12 cellular contexts compared by ENCODE assay signal in the genomic region with DNA sequence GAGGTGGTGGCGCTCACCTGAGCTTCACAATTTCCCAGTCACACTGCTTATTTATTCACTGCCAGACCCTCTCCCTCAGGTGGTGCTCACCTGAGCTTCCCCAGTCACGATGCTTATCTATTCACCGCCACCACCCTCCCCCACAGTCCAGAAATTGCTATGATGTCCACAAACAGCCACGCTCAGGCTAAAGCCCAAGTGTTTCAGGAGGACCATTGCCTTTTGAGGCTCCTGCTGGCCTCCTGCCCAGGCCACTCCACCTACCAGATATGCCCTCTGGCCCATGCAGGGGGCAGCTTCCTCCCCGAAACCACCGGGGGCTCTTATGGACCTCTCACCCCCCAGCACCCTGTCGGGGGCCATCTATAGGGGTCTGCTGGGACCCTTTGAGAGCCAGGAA. TPM values are rescaled to one million over a fixed set of nuclear protein-coding genes. Genes with fewer than 3 reads are reported as not detected.
DNase-seq lines count a peak whose midpoint lies in the region; ATAC-seq and TF ChIP-seq lines count a peak whose summit lies in the region.
"Had no signal": no experiment of that assay in that cellular context is flagged by ENCODE, and none has a peak within 500 bp of the region (broad histone marks: within the 10 kb centered on the region; RNA-seq: fewer than 3 reads in every experiment).

No MANE protein-coding gene starts in this region.

- H3K27ac Mint-ChIP-seq in GM23338 = peak overlapping the region; percentile 67
- H3K27ac Mint-ChIP-seq: activated naive CD4-positive, alpha-beta T cell treated with anti-CD3 and anti-CD28 coated beads, Interleukin-2, amount 10 ng/mL, durations not matched to agents 7 days and 5 days had no signal

- H2BK120ac ChIP-seq in trophoblast cell (ENCODE audit: insufficient read depth, low read length, poor library complexity) = no peak overlapping the region

- H3K18ac ChIP-seq in trophoblast cell (ENCODE audit: low read length) = peak overlapping the region; percentile 28

- H3K36me3 Mint-ChIP-seq in GM23338 (ENCODE audit: low read depth) = peaks cover 52% of the 10 kb centered on the region
- H3K36me3 Mint-ChIP-seq: natural killer cell treated with Interleukin-12 subunit alpha and Interleukin-12 subunit beta and Interleukin-15 and Interleukin-18, amount 100 ng/mL, for 72 hours had no signal

- peaks cover 37% of the 10 kb centered on the region; the same call in 1 of the 2 replicates for H3F3A ChIP-seq in GM23338 (replicated peaks; ENCODE audit: low read depth)

- WGBS in ectodermal cell, 2 experiments = 93 to 95% methylated on average over 7 of the region's 7 CpGs
- WGBS in trophoblast cell (ENCODE audit: extremely low coverage, insufficient coverage, insufficient read length) = no CpG with 5 or more reads among the region's 7 CpGs

- H3K23ac ChIP-seq in trophoblast cell (ENCODE audit: low read length) = no peak overlapping the region

- no peak overlapping the region for H2AK5ac ChIP-seq in trophoblast cell (ENCODE audit: low read length)

- H2BK5ac ChIP-seq in trophoblast cell (ENCODE audit: low read depth, low read length, poor library complexity) = peak overlapping the region; percentile 15

- H3K4ac ChIP-seq in trophoblast cell (ENCODE audit: low read depth, low read length) = no peak overlapping the region

- H3K79me2 ChIP-seq in ACC112 (ENCODE audit: control insufficient read depth, insufficient read depth, low read length, unreplicated experiment) = peaks cover 44% of the 10 kb centered on the region
- peaks cover 20% of the 10 kb centered on the region for H3K79me2 ChIP-seq in GM23338 (replicated peaks; ENCODE audit: insufficient read depth)
- H3K79me2 ChIP-seq in trophoblast cell (ENCODE audit: control insufficient read depth, insufficient read depth, low read length, poor library complexity) = peaks cover 18% of the 10 kb centered on the region

- H3K4me2 ChIP-seq in GM23338 (no peak overlapping the region), trophoblast cell (ENCODE audit: low read length) (no peak overlapping the region)

- peaks cover 38% of the 10 kb centered on the region for H3K4me1 ChIP-seq in ACC112 (ENCODE audit: control insufficient read depth, insufficient read depth, low read length, unreplicated experiment)
- peaks cover 30% of the 10 kb centered on the region for H3K4me1 ChIP-seq in GM23338 (ENCODE audit: insufficient read depth)
- peaks cover 30% of the 10 kb centered on the region for H3K4me1 ChIP-seq in ectodermal cell (ENCODE audit: control insufficient read depth, insufficient read depth, low read length)
- peaks cover 34 to 47% of the 10 kb centered on the region in 2 experiments for H3K4me1 ChIP-seq in trophoblast cell (ENCODE audit: control insufficient read depth in 1 of 2, insufficient read depth in 2 of 2, low read length in 2 of 2)

- H3K9me3 ChIP-seq in ectodermal cell (ENCODE audit: control insufficient read depth, low read length) = no peaks in the 10 kb centered on the region
- no peaks in the 10 kb centered on the region for H3K9me3 ChIP-seq in trophoblast cell (ENCODE audit: insufficient read depth, low read depth, low read length)

- H3K9me2 ChIP-seq in GM23338 (ENCODE audit: insufficient read depth) = no peaks in the 10 kb centered on the region

- H2BK12ac ChIP-seq in trophoblast cell (ENCODE audit: low read length) = no peak overlapping the region

- no peak overlapping the region for H3K9ac ChIP-seq in trophoblast cell (ENCODE audit: low read length)

- H3K9me3 Mint-ChIP-seq in GM23338 = peaks cover 2% of the 10 kb centered on the region; the same call in 1 of the 3 replicates
- H3K9me3 Mint-ChIP-seq: activated naive CD4-positive, alpha-beta T cell treated with anti-CD3 and anti-CD28 coated beads, Interleukin-2, amount 10 ng/mL, durations not matched to agents 7 days and 5 days; natural killer cell treated with Interleukin-12 subunit alpha and Interleukin-12 subunit beta and Interleukin-15 and Interleukin-18, amount 100 ng/mL, for 72 hours had no signal

- H3K36me3 ChIP-seq in ACC112 (ENCODE audit: insufficient read depth, low read length) (peaks cover 21% of the 10 kb centered on the region; the same call in 1 of the 2 replicates), GM23338 (ENCODE audit: insufficient read depth) (peaks cover 7% of the 10 kb centered on the region), ectodermal cell (ENCODE audit: control insufficient read depth, insufficient read depth, low read length) (peaks cover 41% of the 10 kb centered on the region), trophoblast cell (ENCODE audit: control insufficient read depth in 1 of 2, insufficient read depth in 2 of 2, low read length in 2 of 2) (peaks cover 74 to 77% of the 10 kb centered on the region in 2 experiments)

- DNase-seq in GM23338 (ENCODE audit: low spot score) (no peak), trophoblast cell (no peak), COR-L47 (lab: John Stamatoyannopoulos, UW) (no peak), epidermal melanocyte (ENCODE audit: insufficient read length, low spot score) (no peak)
- DNase-seq: activated CD4-positive, alpha-beta T cell treated with anti-CD3 and anti-CD28 coated beads for 1 hour; activated naive CD4-positive, alpha-beta T cell treated with anti-CD3 and anti-CD28 coated beads, Interleukin-2, amount 10 ng/mL, durations not matched to agents 7 days and 5 days; NCI-H1436 treated with DMSO at 0.1 percent for 48 hours had no signal

- no peak overlapping the region; the same call in 2 of the 3 replicates for H3K4me3 Mint-ChIP-seq in GM23338
- H3K4me3 Mint-ChIP-seq: activated naive CD4-positive, alpha-beta T cell treated with anti-CD3 and anti-CD28 coated beads, Interleukin-2, amount 10 ng/mL, durations not matched to agents 7 days and 5 days; natural killer cell treated with Interleukin-12 subunit alpha and Interleukin-12 subunit beta and Interleukin-15 and Interleukin-18, amount 100 ng/mL, for 72 hours had no signal

- no peaks in the 10 kb centered on the region for H3K27me3 ChIP-seq in ACC112 (ENCODE audit: insufficient read depth, low read length)
- H3K27me3 ChIP-seq in GM23338 (ENCODE audit: insufficient read depth) = no peaks in the 10 kb centered on the region
- H3K27me3 ChIP-seq in ectodermal cell (ENCODE audit: control insufficient read depth, insufficient read depth, low read length, poor library complexity, severe bottlenecking) = peaks cover 3% of the 10 kb centered on the region
- H3K27me3 ChIP-seq in trophoblast cell (ENCODE audit: insufficient read depth, low read length) = no peaks in the 10 kb centered on the region

- ATAC-seq in GM23338 (no peak), GM21737 (IDR thresholded peaks at IDR 0.05; ENCODE audit: unreplicated experiment) (no peak), HG03025 (IDR thresholded peaks at IDR 0.05; ENCODE audit: low FRiP score, unreplicated experiment) (no peak)
- ATAC-seq: natural killer cell treated with Interleukin-12 subunit alpha and Interleukin-12 subunit beta and Interleukin-15 and Interleukin-18, amount 100 ng/mL, for 72 hours had no signal

- no peak overlapping the region for H2AFZ ChIP-seq in ACC112 (ENCODE audit: low read length, unreplicated experiment)
- H2AFZ ChIP-seq in GM23338 = no peak overlapping the region
- no peak overlapping the region for H2AFZ ChIP-seq in trophoblast cell (ENCODE audit: insufficient read depth, low read length, poor library complexity)

- H4K12ac ChIP-seq in trophoblast cell (ENCODE audit: low read depth, low read length) = peak overlapping the region; percentile 8

- TF ChIP-seq CTCF in GM23338 (conservative IDR thresholded peaks at IDR 0.05; ENCODE audit: low read depth in 2 of 2) = no peak

- peak overlapping the region; percentile 82 for H3K27ac ChIP-seq in ACC112 (ENCODE audit: low read depth, low read length)
- H3K27ac ChIP-seq in GM23338 (ENCODE audit: low read depth) = peak overlapping the region; percentile 74
- peak overlapping the region; percentile 8 for H3K27ac ChIP-seq in ectodermal cell (ENCODE audit: insufficient read depth, low read depth, low read length, poor library complexity, severe bottlenecking)
- H3K27ac ChIP-seq in trophoblast cell (ENCODE audit: low read depth, low read length) = no peak overlapping the region

- H3K14ac ChIP-seq in trophoblast cell (ENCODE audit: low read length) = no peak overlapping the region

- H4K20me1 ChIP-seq in GM23338 (replicated peaks; ENCODE audit: insufficient read depth) = no peaks in the 10 kb centered on the region; the same call in 1 of the 2 replicates

- H4K91ac ChIP-seq in trophoblast cell (ENCODE audit: low read depth, low read length) = no peak overlapping the region

- peaks cover 40% of the 10 kb centered on the region for H3K79me1 ChIP-seq in trophoblast cell (ENCODE audit: low read length)

- H4K8ac ChIP-seq in trophoblast cell (ENCODE audit: low read depth, low read length) = no peak overlapping the region

- H3K4me3 ChIP-seq in ACC112 (ENCODE audit: low read depth, low read length) = no peak overlapping the region
- no peak overlapping the region for H3K4me3 ChIP-seq in GM23338
- no peak overlapping the region for H3K4me3 ChIP-seq in ectodermal cell (ENCODE audit: insufficient read depth, low read depth, low read length)
- H3K4me3 ChIP-seq in trophoblast cell (ENCODE audit: low read depth, low read length) = no peak overlapping the region

- peaks cover 38% of the 10 kb centered on the region for H3K4me1 Mint-ChIP-seq in GM23338

- H3K27me3 Mint-ChIP-seq in GM23338 (ENCODE audit: insufficient read depth, low read depth, poor library complexity) = peaks cover 39% of the 10 kb centered on the region
- H3K27me3 Mint-ChIP-seq: natural killer cell treated with Interleukin-12 subunit alpha and Interleukin-12 subunit beta and Interleukin-15 and Interleukin-18, amount 100 ng/mL, for 72 hours had no signal

RNA-seq across cellular contexts. Expression of gene PDLIM7, which starts 4.6 kb away (rescaled TPM):
- total RNA-seq in GM23338 (2014; rRNA removed; shearing (Covaris generic)) = 73.0 and 94.7 TPM in 2 replicates
- 128 TPM in 2 replicates for polyA plus RNA-seq in GM23338 (2016; fragmentation: Nextera tagmentation; extraction: Ambion mirVana)
- polyA plus RNA-seq in ectodermal cell (2013, experiment 1 of 4) = 367 TPM
- polyA plus RNA-seq in ectodermal cell (2013, experiment 2 of 4) = 396 TPM
- 299 TPM for polyA plus RNA-seq in ectodermal cell (2013, experiment 3 of 4)
- 330 TPM for polyA plus RNA-seq in ectodermal cell (2013, experiment 4 of 4)
- polyA plus RNA-seq in trophoblast cell (2013) = 220 and 227 TPM in 2 replicates

RNA-seq across cellular contexts. Expression of gene DOK3, which starts 16.8 kb away (rescaled TPM):
- total RNA-seq in GM23338 (2014; rRNA removed; shearing (Covaris generic)) = 4.9 and 11.1 TPM in 2 replicates
- 2.2 and 2.8 TPM in 2 replicates for polyA plus RNA-seq in GM23338 (2016; fragmentation: Nextera tagmentation; extraction: Ambion mirVana)
- polyA plus RNA-seq in ectodermal cell (2013, experiment 1 of 4) = 6.6 TPM
- polyA plus RNA-seq in ectodermal cell (2013, experiment 2 of 4) = 6.8 TPM
- polyA plus RNA-seq in ectodermal cell (2013, experiment 3 of 4) = 3.3 TPM
- polyA plus RNA-seq in ectodermal cell (2013, experiment 4 of 4) = 3.6 TPM
- polyA plus RNA-seq in trophoblast cell (2013) = 2.4 and 2.5 TPM in 2 replicates

RNA-seq across cellular contexts. Expression of gene DBN1, which starts 19.4 kb away (rescaled TPM):
- 242 and 290 TPM in 2 replicates for total RNA-seq in GM23338 (2014; rRNA removed; shearing (Covaris generic))
- polyA plus RNA-seq in GM23338 (2016; fragmentation: Nextera tagmentation; extraction: Ambion mirVana) = 102 and 106 TPM in 2 replicates
- polyA plus RNA-seq in ectodermal cell (2013, experiment 1 of 4) = 451 TPM
- polyA plus RNA-seq in ectodermal cell (2013, experiment 2 of 4) = 443 TPM
- 312 TPM for polyA plus RNA-seq in ectodermal cell (2013, experiment 3 of 4)
- 341 TPM for polyA plus RNA-seq in ectodermal cell (2013, experiment 4 of 4)
- 206 and 211 TPM in 2 replicates for polyA plus RNA-seq in trophoblast cell (2013)

RNA-seq across cellular contexts. Expression of gene DDX41, which starts 23.9 kb away (rescaled TPM):
- 115 and 139 TPM in 2 replicates for total RNA-seq in GM23338 (2014; rRNA removed; shearing (Covaris generic))
- 67.1 and 73.4 TPM in 2 replicates for polyA plus RNA-seq in GM23338 (2016; fragmentation: Nextera tagmentation; extraction: Ambion mirVana)
- polyA plus RNA-seq in ectodermal cell (2013, experiment 1 of 4) = 104 TPM
- polyA plus RNA-seq in ectodermal cell (2013, experiment 2 of 4) = 98.4 TPM
- polyA plus RNA-seq in ectodermal cell (2013, experiment 3 of 4) = 70.5 TPM
- polyA plus RNA-seq in ectodermal cell (2013, experiment 4 of 4) = 81.7 TPM
- 56.2 and 62.3 TPM in 2 replicates for polyA plus RNA-seq in trophoblast cell (2013)

RNA-seq across cellular contexts. Expression of gene PRR7, which starts 46.2 kb away (rescaled TPM):
- 6.4 and 9.7 TPM in 2 replicates for total RNA-seq in GM23338 (2014; rRNA removed; shearing (Covaris generic))
- 7.6 and 7.7 TPM in 2 replicates for polyA plus RNA-seq in GM23338 (2016; fragmentation: Nextera tagmentation; extraction: Ambion mirVana)
- polyA plus RNA-seq in ectodermal cell (2013, experiment 1 of 4) = 16.6 TPM
- 13.0 TPM for polyA plus RNA-seq in ectodermal cell (2013, experiment 2 of 4)
- 13.3 TPM for polyA plus RNA-seq in ectodermal cell (2013, experiment 3 of 4)
- polyA plus RNA-seq in ectodermal cell (2013, experiment 4 of 4) = 16.5 TPM
- 1.7 and 1.9 TPM in 2 replicates for polyA plus RNA-seq in trophoblast cell (2013)
